ENCODE assay signal across 1 cellular context in the genomic region with DNA sequence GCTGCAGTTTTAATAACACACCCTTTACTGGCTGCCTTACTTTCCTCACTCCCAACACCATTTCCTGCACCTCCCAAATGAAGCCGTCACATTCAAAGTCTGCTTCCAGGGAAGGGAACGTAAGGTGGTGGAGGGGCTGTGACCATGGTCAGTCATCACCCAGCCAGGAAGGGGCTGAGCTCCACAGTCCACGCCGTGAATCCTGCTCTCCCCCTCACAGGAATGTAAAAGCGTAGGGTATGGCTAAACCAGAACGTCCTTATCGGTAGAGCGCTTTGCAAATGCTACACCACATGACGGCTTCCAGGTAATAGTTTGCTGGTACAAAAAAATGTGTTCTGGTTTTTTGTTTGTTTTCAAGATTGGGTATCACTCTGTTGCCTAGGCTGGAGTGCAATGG.
TF ChIP-seq lines count a peak whose summit lies in the region.

No MANE protein-coding gene starts in this region.

TF ChIP-seq in A549, 52 proteins besides CTCF, POLR2A, EP300 and RAD21 (continued from another document):
- TF ChIP-seq HEYL (CRISPR knock-in tag; IDR thresholded peaks at IDR 0.05), result no peak
- TF ChIP-seq ZNF302 (CRISPR knock-in tag; IDR thresholded peaks at IDR 0.05), result no peak
- TF ChIP-seq, protein P1, sequence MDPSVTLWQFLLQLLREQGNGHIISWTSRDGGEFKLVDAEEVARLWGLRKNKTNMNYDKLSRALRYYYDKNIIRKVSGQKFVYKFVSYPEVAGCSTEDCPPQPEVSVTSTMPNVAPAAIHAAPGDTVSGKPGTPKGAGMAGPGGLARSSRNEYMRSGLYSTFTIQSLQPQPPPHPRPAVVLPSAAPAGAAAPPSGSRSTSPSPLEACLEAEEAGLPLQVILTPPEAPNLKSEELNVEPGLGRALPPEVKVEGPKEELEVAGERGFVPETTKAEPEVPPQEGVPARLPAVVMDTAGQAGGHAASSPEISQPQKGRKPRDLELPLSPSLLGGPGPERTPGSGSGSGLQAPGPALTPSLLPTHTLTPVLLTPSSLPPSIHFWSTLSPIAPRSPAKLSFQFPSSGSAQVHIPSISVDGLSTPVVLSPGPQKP (IDR thresholded peaks at IDR 0.05; ENCODE audit: low read depth, low read length), result no peak
- TF ChIP-seq HDAC2 (IDR thresholded peaks at IDR 0.05), result no peak
- no peak for TF ChIP-seq POLR2AphosphoS2 (conservative IDR thresholded peaks at IDR 0.05; ENCODE audit: low read length)
- no peak for TF ChIP-seq CBX2 (IDR thresholded peaks at IDR 0.05; ENCODE audit: borderline replicate concordance, low read depth)
- TF ChIP-seq RNF2 (IDR thresholded peaks at IDR 0.05; ENCODE audit: borderline replicate concordance, low read depth), result no peak
- no peak for TF ChIP-seq CEBPB (IDR thresholded peaks at IDR 0.05)
- no peak for TF ChIP-seq CHD4 (IDR thresholded peaks at IDR 0.05; ENCODE audit: borderline replicate concordance)
